Comparison of ENCODE assay signal across 8 cellular contexts in genomic region chr2:198309673-198310280, GRCh38.
DNase-seq lines count a peak whose midpoint lies in the region; ATAC-seq, FAIRE-seq and TF ChIP-seq lines count a peak whose summit lies in the region.

No MANE protein-coding gene starts in this region.

- H3K9me3 ChIP-seq in small intestine (ENCODE audit: control insufficient read depth, low read depth), result no peaks in the 10 kb centered on the region
- H3K9me3 ChIP-seq in aorta (ENCODE audit: control insufficient read depth, low read length), result no peaks in the 10 kb centered on the region

- no peaks in the 10 kb centered on the region for H3K4me1 ChIP-seq in small intestine (ENCODE audit: control insufficient read depth in 2 of 2, insufficient read depth in 1 of 2, low read depth in 1 of 2, low read length in 1 of 2)
- H3K4me1 ChIP-seq in aorta (ENCODE audit: control insufficient read depth in 1 of 2, insufficient read depth in 2 of 2, low read length in 2 of 2), result no peaks in the 10 kb centered on the region

- H3K4me3 ChIP-seq in HL-60 (replicated peaks; ENCODE audit: insufficient read depth, low read length) (no peak overlapping the region), small intestine (ENCODE audit: low read depth in 1 of 2, low read length in 2 of 2) (no peak overlapping the region), aorta (ENCODE audit: low read length in 2 of 2) (no peak overlapping the region)

- H3K27ac Mint-ChIP-seq in natural killer cell, result no peak overlapping the region
- no peak overlapping the region for H3K27ac Mint-ChIP-seq in natural killer cell treated with Interleukin-12 subunit alpha and Interleukin-12 subunit beta and Interleukin-15 and Interleukin-18, amount 100 ng/mL, for 72 hours
- no peak overlapping the region for H3K27ac Mint-ChIP-seq in activated T-helper 1 cell treated with anti-CD3 and anti-CD28 coated beads, Interleukin-12 subunit alpha, Interleukin-12 subunit beta, Interleukin-2, Interleukin-4 antibody, amounts not matched to agents 30 ng/mL and 10 ng/mL and 1 ng/mL, durations not matched to agents 14 hours and 24 hours and 36 hours

- H3K36me3 ChIP-seq in small intestine (ENCODE audit: control insufficient read depth in 2 of 2, insufficient read depth in 2 of 2, low read length in 2 of 2) (no peaks in the 10 kb centered on the region), aorta (ENCODE audit: control insufficient read depth in 1 of 2, insufficient read depth in 2 of 2, low read length in 1 of 2) (no peaks in the 10 kb centered on the region)

- ATAC-seq in natural killer cell, result peak in 2 of 3 donors; percentile 54 to 57
- no peak for ATAC-seq in natural killer cell treated with Interleukin-12 subunit alpha and Interleukin-12 subunit beta and Interleukin-15 and Interleukin-18, amount 100 ng/mL, for 72 hours
- ATAC-seq in aorta (ENCODE audit: low FRiP score), result no peak

- H3K27ac ChIP-seq in HL-60 (replicated peaks) (no peak overlapping the region), small intestine (ENCODE audit: low read depth in 1 of 2, low read length in 1 of 2) (no peak overlapping the region), aorta (ENCODE audit: low read depth in 1 of 2, low read length in 2 of 2) (no peak overlapping the region)

- no peak overlapping the region for H3K4me3 Mint-ChIP-seq in natural killer cell
- H3K4me3 Mint-ChIP-seq in natural killer cell treated with Interleukin-12 subunit alpha and Interleukin-12 subunit beta and Interleukin-15 and Interleukin-18, amount 100 ng/mL, for 72 hours, result no peak overlapping the region
- H3K4me3 Mint-ChIP-seq in activated T-helper 1 cell treated with anti-CD3 and anti-CD28 coated beads, Interleukin-12 subunit alpha, Interleukin-12 subunit beta, Interleukin-2, Interleukin-4 antibody, amounts not matched to agents 30 ng/mL and 10 ng/mL and 1 ng/mL, durations not matched to agents 14 hours and 24 hours and 36 hours, result no peak overlapping the region

- peak; percentile 77 for FAIRE-seq in small intestine (lab: Jason Lieb, UNC)

- H3K9me3 Mint-ChIP-seq in natural killer cell, result no peaks in the 10 kb centered on the region
- no peaks in the 10 kb centered on the region for H3K9me3 Mint-ChIP-seq in natural killer cell treated with Interleukin-12 subunit alpha and Interleukin-12 subunit beta and Interleukin-15 and Interleukin-18, amount 100 ng/mL, for 72 hours
- no peaks in the 10 kb centered on the region for H3K9me3 Mint-ChIP-seq in activated T-helper 1 cell treated with anti-CD3 and anti-CD28 coated beads, Interleukin-12 subunit alpha, Interleukin-12 subunit beta, Interleukin-2, Interleukin-4 antibody, amounts not matched to agents 30 ng/mL and 10 ng/mL and 1 ng/mL, durations not matched to agents 14 hours and 24 hours and 36 hours

- WGBS in small intestine, 3 donors, result 1 to 7% (median 4%) methylated on average over 8 of the region's 8 CpGs
- WGBS in aorta, 2 donors, result 5 to 6% methylated on average over 8 of the region's 8 CpGs

- TF ChIP-seq CTCF in natural killer cell (IDR thresholded peaks at IDR 0.05), result peak; percentile 89
- peak; percentile 52 for TF ChIP-seq CTCF in HL-60 (IDR thresholded peaks at IDR 0.05; ENCODE audit: insufficient read depth, low read length)

- no peak for DNase-seq in natural killer cell
- no peak for DNase-seq in natural killer cell treated with Interleukin-12 subunit alpha and Interleukin-12 subunit beta and Interleukin-15 and Interleukin-18, amount 100 ng/mL, for 72 hours (ENCODE audit: low spot score)
- DNase-seq in HL-60 (ENCODE audit: low read depth in 1 of 2, low spot score in 1 of 2), result peak; percentile 24 to 45
- DNase-seq in OCI-M1 (lab: John Stamatoyannopoulos, UW), result peak; percentile 82
- DNase-seq in activated T-helper 1 cell treated with anti-CD3 and anti-CD28 coated beads, Interleukin-12 subunit alpha, Interleukin-12 subunit beta, Interleukin-2, Interleukin-4 antibody, amounts not matched to agents 30 ng/mL and 10 ng/mL and 1 ng/mL, durations not matched to agents 14 hours and 24 hours and 36 hours (ENCODE audit: low spot score), result peak; percentile 25
- DNase-seq in germinal center (ENCODE audit: low spot score), result peak; percentile 41
- peak; percentile 50 for DNase-seq in small intestine
- no peak for DNase-seq in aorta

- H3K27me3 Mint-ChIP-seq in natural killer cell (ENCODE audit: low read depth in 2 of 2), result peaks cover 14 to 21% of the 10 kb centered on the region in 2 donors
- peaks cover 18 to 36% of the 10 kb centered on the region in 2 donors for H3K27me3 Mint-ChIP-seq in natural killer cell treated with Interleukin-12 subunit alpha and Interleukin-12 subunit beta and Interleukin-15 and Interleukin-18, amount 100 ng/mL, for 72 hours
- peaks cover 7% of the 10 kb centered on the region for H3K27me3 Mint-ChIP-seq in activated T-helper 1 cell treated with anti-CD3 and anti-CD28 coated beads, Interleukin-12 subunit alpha, Interleukin-12 subunit beta, Interleukin-2, Interleukin-4 antibody, amounts not matched to agents 30 ng/mL and 10 ng/mL and 1 ng/mL, durations not matched to agents 14 hours and 24 hours and 36 hours (ENCODE audit: insufficient read depth)

- H3K27me3 ChIP-seq in HL-60 (ENCODE audit: insufficient read depth, poor library complexity, severe bottlenecking) (peaks cover 5% of the 10 kb centered on the region), small intestine (ENCODE audit: control insufficient read depth in 2 of 2, insufficient read depth in 2 of 2, low read length in 2 of 2) (no peaks in the 10 kb centered on the region), aorta (ENCODE audit: control insufficient read depth in 1 of 2, insufficient read depth in 2 of 2, low read length in 1 of 2) (peaks cover 0 to 1% of the 10 kb centered on the region in 2 donors)

- intact Hi-C loops in natural killer cell (cut with micrococcal nuclease), result no loop called here
- intact Hi-C loops in activated T-helper 1 cell treated with anti-CD3 and anti-CD28 coated beads, Interleukin-12 subunit alpha, Interleukin-12 subunit beta, Interleukin-2, Interleukin-4 antibody, amounts not matched to agents 30 ng/mL and 10 ng/mL and 1 ng/mL, durations not matched to agents 14 hours and 24 hours and 36 hours (cut with micrococcal nuclease), result loop anchor here (1.0 kb wide), 1 partner anchor 1430 kb away; no protein-coding TSS in a partner anchor
- intact Hi-C loops in aorta (cut with DNase I), result loop anchor here (5.0 kb wide), 3 partner anchors 1178 to 1433 kb away; no protein-coding TSS in a partner anchor

- no peaks in the 10 kb centered on the region for H3K4me1 Mint-ChIP-seq in natural killer cell
- H3K4me1 Mint-ChIP-seq in natural killer cell treated with Interleukin-12 subunit alpha and Interleukin-12 subunit beta and Interleukin-15 and Interleukin-18, amount 100 ng/mL, for 72 hours (ENCODE audit: low read depth in 2 of 2), result no peaks in the 10 kb centered on the region
- H3K4me1 Mint-ChIP-seq in activated T-helper 1 cell treated with anti-CD3 and anti-CD28 coated beads, Interleukin-12 subunit alpha, Interleukin-12 subunit beta, Interleukin-2, Interleukin-4 antibody, amounts not matched to agents 30 ng/mL and 10 ng/mL and 1 ng/mL, durations not matched to agents 14 hours and 24 hours and 36 hours (ENCODE audit: low read depth), result no peaks in the 10 kb centered on the region

- H3K36me3 Mint-ChIP-seq in natural killer cell, result no peaks in the 10 kb centered on the region
- H3K36me3 Mint-ChIP-seq in natural killer cell treated with Interleukin-12 subunit alpha and Interleukin-12 subunit beta and Interleukin-15 and Interleukin-18, amount 100 ng/mL, for 72 hours, result no peaks in the 10 kb centered on the region
- H3K36me3 Mint-ChIP-seq in activated T-helper 1 cell treated with anti-CD3 and anti-CD28 coated beads, Interleukin-12 subunit alpha, Interleukin-12 subunit beta, Interleukin-2, Interleukin-4 antibody, amounts not matched to agents 30 ng/mL and 10 ng/mL and 1 ng/mL, durations not matched to agents 14 hours and 24 hours and 36 hours (ENCODE audit: low read depth), result no peaks in the 10 kb centered on the region

Comparison
In these comparisons a context has a peak if more than half of its experiments do, and no peak if none do; other contexts are left out.
1. ATAC-seq: peak in natural killer cell (2 of 3); none in natural killer cell treated with Interleukin-12 subunit alpha and Interleukin-12 subunit beta and Interleukin-15 and Interleukin-18, amount 100 ng/mL, for 72 hours (0 of 2) and aorta (single experiment).
2. DNase-seq: peak in HL-60 (2 of 2), OCI-M1 (single experiment), activated T-helper 1 cell treated with anti-CD3 and anti-CD28 coated beads, Interleukin-12 subunit alpha, Interleukin-12 subunit beta, Interleukin-2, Interleukin-4 antibody, amounts not matched to agents 30 ng/mL and 10 ng/mL and 1 ng/mL, durations not matched to agents 14 hours and 24 hours and 36 hours (single experiment), germinal center (single experiment) and small intestine (single experiment); none in natural killer cell (single experiment), natural killer cell treated with Interleukin-12 subunit alpha and Interleukin-12 subunit beta and Interleukin-15 and Interleukin-18, amount 100 ng/mL, for 72 hours (single experiment) and aorta (0 of 2).